In genomic region chr5:124734574-124735168, GRCh38 we compare ENCODE assay signal across 2 cellular contexts.
TF ChIP-seq lines count a peak whose summit lies in the region.

No MANE protein-coding gene starts in this region.

TF ChIP-seq in H1, 55 proteins besides CTCF, POLR2A, EP300 and RAD21 (continued from another document):
- TF ChIP-seq KDM1A (IDR thresholded peaks at IDR 0.05; ENCODE audit: borderline replicate concordance, low read length) (no peak), CEBPB (IDR thresholded peaks at IDR 0.05; ENCODE audit: low read depth, low read length) (no peak), SP1 (IDR thresholded peaks at IDR 0.05; ENCODE audit: low read depth, low read length) (no peak), ASH2L (IDR thresholded peaks at IDR 0.05; ENCODE audit: low read length) (no peak), TCF12 (IDR thresholded peaks at IDR 0.05; ENCODE audit: low read depth, low read length) (no peak), BRCA1 (IDR thresholded peaks at IDR 0.05; ENCODE audit: low read depth, low read length) (no peak), SAP30 (IDR thresholded peaks at IDR 0.05; ENCODE audit: insufficient read depth, insufficient replicate concordance, low read length) (no peak), BCL11A (IDR thresholded peaks at IDR 0.05; ENCODE audit: low read depth in 2 of 2, low read length in 2 of 2) (no peak), SIRT6 (IDR thresholded peaks at IDR 0.05; ENCODE audit: low read length) (no peak), ATF2 (IDR thresholded peaks at IDR 0.05; ENCODE audit: low read length) (no peak), TAF1 (IDR thresholded peaks at IDR 0.05; ENCODE audit: low read depth, low read length) (no peak)

TF ChIP-seq in neural cell, 6 proteins besides CTCF, POLR2A, EP300 and RAD21:
- TF ChIP-seq REST (IDR thresholded peaks at IDR 0.05; ENCODE audit: borderline replicate concordance) (no peak), MXI1 (conservative IDR thresholded peaks at IDR 0.05; ENCODE audit: poor library complexity, severe bottlenecking) (no peak), SMC3 (conservative IDR thresholded peaks at IDR 0.05; ENCODE audit: poor library complexity) (no peak), POLR2AphosphoS5 (IDR thresholded peaks at IDR 0.05) (no peak), TAF1 (IDR thresholded peaks at IDR 0.05; ENCODE audit: low read depth) (no peak), EZH2 (IDR thresholded peaks at IDR 0.05; ENCODE audit: borderline replicate concordance, insufficient read depth, low read length, poor library complexity, severe bottlenecking) (no peak)
